Comparison of ENCODE assay signal across 8 cellular contexts in the genomic region with DNA sequence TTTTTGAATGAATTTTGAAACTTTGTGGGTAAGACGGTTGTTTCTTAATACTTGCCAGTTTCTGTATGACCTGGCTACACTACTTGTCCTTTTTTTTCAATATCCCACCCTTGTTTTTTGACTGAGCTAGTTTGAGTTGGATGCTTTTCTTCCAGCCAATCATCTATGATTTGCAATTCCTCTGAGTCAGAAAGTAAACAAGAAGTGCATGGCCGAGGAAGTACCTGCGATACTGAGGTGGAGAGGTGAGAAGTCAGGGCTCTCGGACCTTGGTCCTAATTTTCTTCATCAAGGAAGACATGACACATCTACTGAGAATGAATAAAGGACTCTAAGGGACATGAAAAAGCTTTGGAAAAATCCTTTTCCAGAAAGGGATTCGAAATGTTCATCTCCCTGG.
"Had no signal": no experiment of that assay in that cellular context is flagged by ENCODE, and none has a peak within 500 bp of the region (broad histone marks: within the 10 kb centered on the region; RNA-seq: fewer than 3 reads in every experiment).

No MANE protein-coding gene starts in this region.

- H3K4me3 ChIP-seq: GM12878 had no signal

- ATAC-seq: GM12878 had no signal

- DNase-seq: GDM1, GF-D8 had no signal

- FAIRE-seq: G401.6, GM12878, GM12891, GM12892, GM18507, GM19239 had no signal
